ENCODE assay signal across 11 cellular contexts in the genomic region with DNA sequence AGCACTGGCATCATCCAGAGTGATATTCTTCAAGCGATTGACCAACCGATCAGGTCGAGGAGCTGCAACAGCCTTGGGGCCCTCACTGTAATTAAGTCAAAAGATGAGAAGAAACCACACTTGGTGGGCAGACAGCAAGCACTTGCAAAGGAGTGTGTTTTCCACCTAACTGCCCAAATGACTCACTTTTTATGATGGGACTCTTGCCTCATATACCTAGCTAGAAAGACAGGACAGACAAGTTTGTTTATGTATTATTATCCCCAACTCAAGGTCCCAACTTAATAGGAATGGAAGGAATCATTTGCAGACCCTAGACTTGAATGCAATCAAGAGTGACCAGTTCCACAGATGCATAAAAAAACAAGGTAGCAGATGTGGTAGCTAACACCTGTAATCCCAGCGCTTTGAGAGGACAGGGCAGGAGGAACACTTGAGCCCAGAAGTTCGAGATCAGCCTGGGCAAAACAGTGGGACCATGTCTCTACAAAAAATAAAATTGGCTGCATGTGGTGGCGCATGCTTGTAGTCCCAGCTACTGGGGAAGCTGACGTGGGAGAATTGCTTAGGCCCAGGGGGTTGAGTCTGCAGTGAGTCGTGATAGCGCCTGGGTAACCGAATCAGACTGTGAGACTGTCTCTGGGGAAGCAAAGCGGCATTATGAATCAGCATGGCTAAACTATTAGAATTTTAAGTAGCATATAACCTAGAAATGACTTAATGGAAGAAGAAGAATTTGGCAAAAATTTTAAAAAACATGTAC. TPM values are rescaled to one million over a fixed set of nuclear protein-coding genes. Genes with fewer than 3 reads are reported as not detected.
A peak's percentile ranks its signal among the peaks of the same experiment; 100 is the strongest.
DNase-seq lines count a peak whose midpoint lies in the region; ATAC-seq and TF ChIP-seq lines count a peak whose summit lies in the region.
"Had no signal": no experiment of that assay in that cellular context is flagged by ENCODE, and none has a peak within 500 bp of the region (broad histone marks: within the 10 kb centered on the region; RNA-seq: fewer than 3 reads in every experiment).

No MANE protein-coding gene starts in this region.

- peak overlapping the region; percentile 70 for H3K27ac Mint-ChIP-seq in activated CD4-positive, alpha-beta T cell treated with anti-CD3 and anti-CD28 coated beads, Interleukin-2, amount 10 ng/mL, durations not matched to agents 24 days and 14 days
- H3K27ac Mint-ChIP-seq in activated CD8-positive, alpha-beta T cell treated with anti-CD3 and anti-CD28 coated beads for 36 hours, result peak overlapping the region; percentile 82
- peak overlapping the region; percentile 54 for H3K27ac Mint-ChIP-seq in stimulated activated memory B cell treated with anti-CD40 and anti-IgM and Interleukin-4, amounts not matched to agents 10 μg/mL and 1 μg/mL and 100 μg/mL, for 72 hours

- H3K9ac ChIP-seq in SK-N-SH, result no peak overlapping the region

- no peak for TF ChIP-seq CTCF in activated CD8-positive, alpha-beta T cell treated with anti-CD3 and anti-CD28 coated beads for 36 hours (IDR thresholded peaks at IDR 0.05)
- TF ChIP-seq CTCF in SK-N-SH (IDR thresholded peaks at IDR 0.05) (no peak), body of pancreas (IDR thresholded peaks at IDR 0.05) (no peak)

- H3K27ac ChIP-seq in SK-N-SH (ENCODE audit: low read depth in 2 of 2, low read length in 1 of 2) (peak overlapping the region in 1 of 2 experiments; percentile 53; a peak in 2 of 4 replicates), body of pancreas (no peak overlapping the region)
- H3K27ac ChIP-seq: ascending aorta, heart left ventricle had no signal

- H3K36me3 ChIP-seq in SK-N-SH (replicated peaks in 1 of 2; ENCODE audit: control insufficient read depth in 1 of 2, insufficient read depth in 2 of 2, low read length in 1 of 2), result peaks cover 70 to 72% of the 10 kb centered on the region in 2 experiments
- peaks cover 12 to 44% of the 10 kb centered on the region in 2 donors for H3K36me3 ChIP-seq in body of pancreas (replicated peaks in 1 of 2; ENCODE audit: insufficient read depth in 1 of 2, low read depth in 2 of 2)

- H3K4me1 Mint-ChIP-seq in activated CD4-positive, alpha-beta T cell treated with anti-CD3 and anti-CD28 coated beads, Interleukin-2, amount 10 ng/mL, durations not matched to agents 24 days and 14 days, result peaks cover 20% of the 10 kb centered on the region
- peaks cover 30% of the 10 kb centered on the region for H3K4me1 Mint-ChIP-seq in activated CD8-positive, alpha-beta T cell treated with anti-CD3 and anti-CD28 coated beads for 36 hours (ENCODE audit: low read depth)
- H3K4me1 Mint-ChIP-seq in stimulated activated memory B cell treated with anti-CD40 and anti-IgM and Interleukin-4, amounts not matched to agents 10 μg/mL and 1 μg/mL and 100 μg/mL, for 72 hours, result peaks cover 10% of the 10 kb centered on the region

- peaks cover 45% of the 10 kb centered on the region for H3F3A ChIP-seq in SK-N-SH (replicated peaks; ENCODE audit: insufficient read depth)

- H3K27me3 Mint-ChIP-seq in activated CD4-positive, alpha-beta T cell treated with anti-CD3 and anti-CD28 coated beads, Interleukin-2, amount 10 ng/mL, durations not matched to agents 24 days and 14 days, result no peaks in the 10 kb centered on the region
- no peaks in the 10 kb centered on the region for H3K27me3 Mint-ChIP-seq in activated CD8-positive, alpha-beta T cell treated with anti-CD3 and anti-CD28 coated beads for 36 hours
- H3K27me3 Mint-ChIP-seq in stimulated activated memory B cell treated with anti-CD40 and anti-IgM and Interleukin-4, amounts not matched to agents 10 μg/mL and 1 μg/mL and 100 μg/mL, for 72 hours, result no peaks in the 10 kb centered on the region

- no peaks in the 10 kb centered on the region for H4K20me1 ChIP-seq in SK-N-SH (ENCODE audit: insufficient read depth)

- 82% methylated on average over 8 of the region's 11 CpGs for WGBS in SK-N-SH (ENCODE audit: low lambda C conversion rate)
- 89 to 94% methylated on average over 11 of the region's 11 CpGs for WGBS in body of pancreas, 2 donors

- H3K4me3 ChIP-seq in SK-N-SH (ENCODE audit: low read depth in 2 of 2, low read length in 1 of 2) (no peak overlapping the region), body of pancreas (no peak overlapping the region)
- H3K4me3 ChIP-seq: ascending aorta, heart left ventricle had no signal

- TF ChIP-seq POLR2A in body of pancreas (IDR thresholded peaks at IDR 0.05), result no peak

- H3K9me3 ChIP-seq in SK-N-SH (no peaks in the 10 kb centered on the region), body of pancreas (no peaks in the 10 kb centered on the region)
- H3K9me3 ChIP-seq: ascending aorta, heart left ventricle had no signal

- no peak overlapping the region for H3K4me2 ChIP-seq in SK-N-SH

- H3K79me2 ChIP-seq in SK-N-SH (ENCODE audit: insufficient read depth), result peaks cover 34% of the 10 kb centered on the region

- POLR2A ChIA-PET in activated CD8-positive, alpha-beta T cell treated with anti-CD3 and anti-CD28 coated beads for 36 hours (lab: Charles Lee), result interaction anchor here (3.9 kb wide), 1 partner anchor 38 kb away, joined by 29 read pairs; a partner anchor contains a TSS
- POLR2A ChIA-PET in SK-N-SH (lab: Yijun Ruan, JAX), result no interaction called here

- TF ChIP-seq EP300 in SK-N-SH (IDR thresholded peaks at IDR 0.05; ENCODE audit: borderline replicate concordance in 1 of 2, low read depth in 1 of 2, low read length in 1 of 2), result no peak

- no peak overlapping the region for H3K4me3 Mint-ChIP-seq in activated CD4-positive, alpha-beta T cell treated with anti-CD3 and anti-CD28 coated beads, Interleukin-2, amount 10 ng/mL, durations not matched to agents 24 days and 14 days
- no peak overlapping the region for H3K4me3 Mint-ChIP-seq in activated CD8-positive, alpha-beta T cell treated with anti-CD3 and anti-CD28 coated beads for 36 hours
- H3K4me3 Mint-ChIP-seq in stimulated activated memory B cell treated with anti-CD40 and anti-IgM and Interleukin-4, amounts not matched to agents 10 μg/mL and 1 μg/mL and 100 μg/mL, for 72 hours, result no peak overlapping the region

- peaks cover 12 to 13% of the 10 kb centered on the region in 2 experiments; a peak in 3 of 4 replicates for H3K4me1 ChIP-seq in SK-N-SH (ENCODE audit: control insufficient read depth in 1 of 2, insufficient read depth in 2 of 2, low read depth in 1 of 2, low read length in 1 of 2)
- peaks cover 11% of the 10 kb centered on the region for H3K4me1 ChIP-seq in body of pancreas

- CTCF ChIA-PET in activated CD8-positive, alpha-beta T cell treated with anti-CD3 and anti-CD28 coated beads for 36 hours (lab: Charles Lee), result interaction anchor here (1.4 kb wide), 1 partner anchor 372 kb away, joined by 3 read pairs; no protein-coding TSS in a partner anchor
- CTCF ChIA-PET in SK-N-SH (lab: Yijun Ruan, JAX), result interaction anchor here (1.5 kb wide), 1 partner anchor 372 kb away, joined by 5 read pairs; no protein-coding TSS in a partner anchor

- intact Hi-C loops in activated CD4-positive, alpha-beta T cell treated with anti-CD3 and anti-CD28 coated beads, Interleukin-2, amount 10 ng/mL, durations not matched to agents 24 days and 14 days (cut with micrococcal nuclease), result no loop called here
- intact Hi-C loops in activated CD8-positive, alpha-beta T cell treated with anti-CD3 and anti-CD28 coated beads for 36 hours (cut with micrococcal nuclease), result loop anchor here (5.0 kb wide), 1 partner anchor 38 kb away; a partner anchor contains a TSS
- intact Hi-C loops in body of pancreas (cut with DNase I), result no loop called here

- no peak for ATAC-seq in activated CD8-positive, alpha-beta T cell treated with anti-CD3 and anti-CD28 coated beads for 36 hours
- no peak for ATAC-seq in stimulated activated memory B cell treated with anti-CD40 and anti-IgM and Interleukin-4, amounts not matched to agents 10 μg/mL and 1 μg/mL and 100 μg/mL, for 72 hours
- ATAC-seq in HG03095 (IDR thresholded peaks at IDR 0.05; ENCODE audit: unreplicated experiment) (no peak), body of pancreas (no peak)
- ATAC-seq: heart left ventricle had no signal

- H3K9me2 ChIP-seq in SK-N-SH, result no peaks in the 10 kb centered on the region

- H3K36me3 Mint-ChIP-seq in activated CD4-positive, alpha-beta T cell treated with anti-CD3 and anti-CD28 coated beads, Interleukin-2, amount 10 ng/mL, durations not matched to agents 24 days and 14 days (ENCODE audit: low read depth), result peaks cover 78% of the 10 kb centered on the region
- peaks cover 70% of the 10 kb centered on the region for H3K36me3 Mint-ChIP-seq in activated CD8-positive, alpha-beta T cell treated with anti-CD3 and anti-CD28 coated beads for 36 hours (ENCODE audit: low read depth)
- peaks cover 57% of the 10 kb centered on the region for H3K36me3 Mint-ChIP-seq in stimulated activated memory B cell treated with anti-CD40 and anti-IgM and Interleukin-4, amounts not matched to agents 10 μg/mL and 1 μg/mL and 100 μg/mL, for 72 hours

- no peak overlapping the region for H2AFZ ChIP-seq in SK-N-SH (ENCODE audit: low read depth)

- H3K9me3 Mint-ChIP-seq in activated CD4-positive, alpha-beta T cell treated with anti-CD3 and anti-CD28 coated beads, Interleukin-2, amount 10 ng/mL, durations not matched to agents 24 days and 14 days, result no peaks in the 10 kb centered on the region
- H3K9me3 Mint-ChIP-seq in activated CD8-positive, alpha-beta T cell treated with anti-CD3 and anti-CD28 coated beads for 36 hours, result no peaks in the 10 kb centered on the region
- no peaks in the 10 kb centered on the region for H3K9me3 Mint-ChIP-seq in stimulated activated memory B cell treated with anti-CD40 and anti-IgM and Interleukin-4, amounts not matched to agents 10 μg/mL and 1 μg/mL and 100 μg/mL, for 72 hours

- TF ChIP-seq RAD21 in SK-N-SH (IDR thresholded peaks at IDR 0.05; ENCODE audit: low read length), result no peak

- DNase-seq in activated CD4-positive, alpha-beta T cell treated with anti-CD3 and anti-CD28 coated beads, Interleukin-2, amount 10 ng/mL, durations not matched to agents 24 days and 14 days, result no peak
- no peak for DNase-seq in activated CD4-positive, alpha-beta T cell treated with anti-CD3 and anti-CD28 coated beads, Interleukin-2, amount 50 U/mL, for 1 hour
- DNase-seq in activated CD8-positive, alpha-beta T cell treated with anti-CD3 and anti-CD28 coated beads for 36 hours, result peak; percentile 16
- DNase-seq in fibroblast of peridontal ligament (ENCODE audit: extremely low read depth), result peak; percentile 50
- no peak for DNase-seq in SK-N-SH
- DNase-seq in body of pancreas, result no peak
- DNase-seq: heart left ventricle, NCI-H1092 had no signal

- H3K27me3 ChIP-seq in SK-N-SH (ENCODE audit: insufficient read depth) (no peaks in the 10 kb centered on the region), body of pancreas (no peaks in the 10 kb centered on the region)
- H3K27me3 ChIP-seq: ascending aorta, heart left ventricle had no signal

RNA-seq across cellular contexts. Expression of a gene that starts 2.3 kb away (rescaled TPM):
- 60.7 and 61.4 TPM in 2 replicates for total RNA-seq in activated CD4-positive, alpha-beta T cell treated with anti-CD3 and anti-CD28 coated beads, Interleukin-2, amount 10 ng/mL, durations not matched to agents 24 days and 14 days
- 10 to 100 TPM; 49.1 to 49.9 TPM for total RNA-seq in activated CD8-positive, alpha-beta T cell treated with anti-CD3 and anti-CD28 coated beads for 36 hours
- 15.9 and 23.3 TPM in 2 replicates for polyA plus RNA-seq in SK-N-SH (2012; rRNA removed)
- 25.6 and 30.4 TPM in 2 replicates for polyA plus RNA-seq in SK-N-SH (2012; cell fraction: cytosol; rRNA removed)
- 4.3 and 10.7 TPM in 2 replicates for polyA plus RNA-seq in SK-N-SH (2012; cell fraction: nucleus; rRNA removed)
- 10 to 100 TPM; 13.8 to 17.4 TPM for total RNA-seq in body of pancreas

RNA-seq across cellular contexts. Expression of a gene that starts 23.5 kb away (rescaled TPM):
- not detected in 2 replicates for total RNA-seq in activated CD4-positive, alpha-beta T cell treated with anti-CD3 and anti-CD28 coated beads, Interleukin-2, amount 10 ng/mL, durations not matched to agents 24 days and 14 days
- not detected for total RNA-seq in activated CD8-positive, alpha-beta T cell treated with anti-CD3 and anti-CD28 coated beads for 36 hours
- polyA plus RNA-seq in SK-N-SH (2012; rRNA removed), result not detected in 2 replicates
- not detected in 2 replicates for polyA plus RNA-seq in SK-N-SH (2012; cell fraction: cytosol; rRNA removed)
- not detected in 2 replicates for polyA plus RNA-seq in SK-N-SH (2012; cell fraction: nucleus; rRNA removed)
- not detected for total RNA-seq in body of pancreas
- total RNA-seq: ascending aorta, heart left ventricle had no signal
- polyA plus RNA-seq: heart left ventricle had no signal

RNA-seq across cellular contexts. Expression of a gene that starts 38.9 kb away (rescaled TPM):
- 418 and 419 TPM in 2 replicates for total RNA-seq in activated CD4-positive, alpha-beta T cell treated with anti-CD3 and anti-CD28 coated beads, Interleukin-2, amount 10 ng/mL, durations not matched to agents 24 days and 14 days
- 100 to 1,000 TPM; 496 to 514 TPM for total RNA-seq in activated CD8-positive, alpha-beta T cell treated with anti-CD3 and anti-CD28 coated beads for 36 hours
- polyA plus RNA-seq in SK-N-SH (2012; rRNA removed), result 151 and 249 TPM in 2 replicates
- polyA plus RNA-seq in SK-N-SH (2012; cell fraction: cytosol; rRNA removed), result 200 and 223 TPM in 2 replicates
- 95.9 and 193 TPM in 2 replicates for polyA plus RNA-seq in SK-N-SH (2012; cell fraction: nucleus; rRNA removed)
- total RNA-seq in body of pancreas, result 100 to 1,000 TPM; 138 to 221 TPM

RNA-seq across cellular contexts. Expression of a gene that starts 49.0 kb away (rescaled TPM):
- total RNA-seq in activated CD4-positive, alpha-beta T cell treated with anti-CD3 and anti-CD28 coated beads, Interleukin-2, amount 10 ng/mL, durations not matched to agents 24 days and 14 days, result 0.12 and 0.21 TPM in 2 replicates
- 1 to 10 TPM in 1 of 2 experiments, under 1 TPM in 1; 0.99 to 1.5 TPM for total RNA-seq in activated CD8-positive, alpha-beta T cell treated with anti-CD3 and anti-CD28 coated beads for 36 hours
- polyA plus RNA-seq in SK-N-SH (2012; rRNA removed), result 0.02 and 0.03 TPM in 2 replicates
- 0.04 and 0.06 TPM in 2 replicates for polyA plus RNA-seq in SK-N-SH (2012; cell fraction: cytosol; rRNA removed)
- polyA plus RNA-seq in SK-N-SH (2012; cell fraction: nucleus; rRNA removed), result 0.05 and 0.18 TPM in 2 replicates
- 1 to 10 TPM; 2.3 to 3.0 TPM for total RNA-seq in body of pancreas

Comparison
In these comparisons a context has a peak if more than half of its experiments do, and no peak if none do; other contexts are left out.
1. DNase-seq: peak in activated CD8-positive, alpha-beta T cell treated with anti-CD3 and anti-CD28 coated beads for 36 hours (single experiment) and fibroblast of peridontal ligament (single experiment); none in activated CD4-positive, alpha-beta T cell treated with anti-CD3 and anti-CD28 coated beads, Interleukin-2, amount 10 ng/mL, durations not matched to agents 24 days and 14 days (single experiment), activated CD4-positive, alpha-beta T cell treated with anti-CD3 and anti-CD28 coated beads, Interleukin-2, amount 50 U/mL, for 1 hour (single experiment), SK-N-SH (single experiment) and body of pancreas (0 of 4).
2. Peak in every context shown above with its lines, with median percentiles within 50 percentile points of each other: H3K27ac Mint-ChIP-seq.